In genomic region chr12:54357802-54358619, GRCh38 we compare ENCODE assay signal across 1 cellular context.
TF ChIP-seq lines count a peak whose summit lies in the region.

No MANE protein-coding gene starts in this region.

TF ChIP-seq in K562, 482 proteins besides CTCF, POLR2A, EP300 and RAD21 (continued from another document and continues in another):
- TF ChIP-seq ZBTB17 (CRISPR knock-in tag; IDR thresholded peaks at IDR 0.05) = no peak
- TF ChIP-seq ELF1 (tag; IDR thresholded peaks at IDR 0.05) = no peak
- no peak for TF ChIP-seq ZFPM2 (CRISPR knock-in tag; IDR thresholded peaks at IDR 0.05)
- TF ChIP-seq MIER1 (IDR thresholded peaks at IDR 0.05; ENCODE audit: low read depth) = no peak
- no peak for TF ChIP-seq NCOA6 (IDR thresholded peaks at IDR 0.05)
- TF ChIP-seq CREB3 (tag; conservative IDR thresholded peaks at IDR 0.05; ENCODE audit: low read depth) = no peak
- peak; percentile 27 to 76; a peak in 3 of 4 replicates for TF ChIP-seq FOXK2 (conservative IDR thresholded peaks at IDR 0.05 in 1 of 2, IDR thresholded peaks at IDR 0.05 in 1 of 2; ENCODE audit: low read depth in 2 of 2)
- no peak for TF ChIP-seq TAF9B (IDR thresholded peaks at IDR 0.05; ENCODE audit: partially characterized antibody)
- TF ChIP-seq TARDBP (IDR thresholded peaks at IDR 0.05) = no peak
- TF ChIP-seq CBX1 (IDR thresholded peaks at IDR 0.05; ENCODE audit: low read depth) = no peak
- TF ChIP-seq NFYB (IDR thresholded peaks at IDR 0.05; ENCODE audit: extremely low read depth, insufficient read length) = no peak
- peak; percentile 56 for TF ChIP-seq PKNOX1 (IDR thresholded peaks at IDR 0.05)
- no peak for TF ChIP-seq CAMTA2 (CRISPR knock-in tag; conservative IDR thresholded peaks at IDR 0.05)
- TF ChIP-seq HDGF (IDR thresholded peaks at IDR 0.05) = peak; percentile 30; the same call in 1 of the 2 replicates
- no peak for TF ChIP-seq HEY1 (CRISPR knock-in tag; IDR thresholded peaks at IDR 0.05; ENCODE audit: borderline replicate concordance)
- 0 out of 2 replicates have a peak, but pooled peaks have one; percentile 43 for TF ChIP-seq HLTF (IDR thresholded peaks at IDR 0.05)
- TF ChIP-seq ARHGAP35 (IDR thresholded peaks at IDR 0.05; ENCODE audit: partially characterized antibody) = peak; percentile 2
- no peak for TF ChIP-seq FIP1L1 (IDR thresholded peaks at IDR 0.05; ENCODE audit: low read depth, low read length, poor library complexity, severe bottlenecking)
- no peak for TF ChIP-seq GABPB1 (CRISPR knock-in tag; IDR thresholded peaks at IDR 0.05)
- no peak for TF ChIP-seq NCOA1 (IDR thresholded peaks at IDR 0.05; ENCODE audit: low read depth)
- TF ChIP-seq RFX7 (CRISPR knock-in tag; IDR thresholded peaks at IDR 0.05) = no peak
- 0 out of 2 replicates have a peak, but pooled peaks have one; percentile 9 for TF ChIP-seq OTX1 (CRISPR knock-in tag; IDR thresholded peaks at IDR 0.05)
- no peak for TF ChIP-seq PCBP1 (IDR thresholded peaks at IDR 0.05; ENCODE audit: low read depth, low read length, poor library complexity, severe bottlenecking)
- TF ChIP-seq BRF2 (IDR thresholded peaks at IDR 0.05; ENCODE audit: borderline replicate concordance, insufficient read depth, insufficient read length) = no peak
- TF ChIP-seq HDAC2 (IDR thresholded peaks at IDR 0.05) = no peak
- TF ChIP-seq FOXA1 (IDR thresholded peaks at IDR 0.05; ENCODE audit: borderline replicate concordance) = no peak
- TF ChIP-seq CHD1 (IDR thresholded peaks at IDR 0.05; ENCODE audit: low read length) = no peak
- TF ChIP-seq TAF15 (IDR thresholded peaks at IDR 0.05; ENCODE audit: low read depth, low read length) = no peak
- no peak for TF ChIP-seq SMARCC2 (IDR thresholded peaks at IDR 0.05; ENCODE audit: low read depth)
- no peak; the same call in 1 of the 2 replicates for TF ChIP-seq PML (IDR thresholded peaks at IDR 0.05; ENCODE audit: low read length)
- no peak for TF ChIP-seq ZNF764 (CRISPR knock-in tag; IDR thresholded peaks at IDR 0.05; ENCODE audit: low read depth)
- no peak for TF ChIP-seq CBFA2T3 (IDR thresholded peaks at IDR 0.05)
- no peak for TF ChIP-seq ETS2 (tag; IDR thresholded peaks at IDR 0.05; ENCODE audit: borderline replicate concordance, poor library complexity, severe bottlenecking)
- no peak for TF ChIP-seq SMAD2 (IDR thresholded peaks at IDR 0.05; ENCODE audit: low read depth, low read length)
- no peak for TF ChIP-seq ZNF277 (CRISPR knock-in tag; IDR thresholded peaks at IDR 0.05; ENCODE audit: borderline replicate concordance)
- TF ChIP-seq TEAD1 (CRISPR knock-in tag; IDR thresholded peaks at IDR 0.05) = no peak
- TF ChIP-seq NR2C2 (CRISPR knock-in tag; IDR thresholded peaks at IDR 0.05) = no peak
- no peak for TF ChIP-seq NR2C2 (tag; IDR thresholded peaks at IDR 0.05)
- TF ChIP-seq POLR2H (tag; IDR thresholded peaks at IDR 0.05; ENCODE audit: low read depth) = peak; percentile 49
- TF ChIP-seq SRSF1 (IDR thresholded peaks at IDR 0.05; ENCODE audit: low read depth, low read length) = no peak
- TF ChIP-seq YBX1 (IDR thresholded peaks at IDR 0.05) = no peak
- TF ChIP-seq ZNF282 (CRISPR knock-in tag; IDR thresholded peaks at IDR 0.05) = no peak
- TF ChIP-seq ZNF224 (CRISPR knock-in tag; IDR thresholded peaks at IDR 0.05) = no peak
- TF ChIP-seq KDM1A (IDR thresholded peaks at IDR 0.05) = no peak
- no peak for TF ChIP-seq ZNF407 (IDR thresholded peaks at IDR 0.05; ENCODE audit: low read depth)
